In the genomic region with DNA sequence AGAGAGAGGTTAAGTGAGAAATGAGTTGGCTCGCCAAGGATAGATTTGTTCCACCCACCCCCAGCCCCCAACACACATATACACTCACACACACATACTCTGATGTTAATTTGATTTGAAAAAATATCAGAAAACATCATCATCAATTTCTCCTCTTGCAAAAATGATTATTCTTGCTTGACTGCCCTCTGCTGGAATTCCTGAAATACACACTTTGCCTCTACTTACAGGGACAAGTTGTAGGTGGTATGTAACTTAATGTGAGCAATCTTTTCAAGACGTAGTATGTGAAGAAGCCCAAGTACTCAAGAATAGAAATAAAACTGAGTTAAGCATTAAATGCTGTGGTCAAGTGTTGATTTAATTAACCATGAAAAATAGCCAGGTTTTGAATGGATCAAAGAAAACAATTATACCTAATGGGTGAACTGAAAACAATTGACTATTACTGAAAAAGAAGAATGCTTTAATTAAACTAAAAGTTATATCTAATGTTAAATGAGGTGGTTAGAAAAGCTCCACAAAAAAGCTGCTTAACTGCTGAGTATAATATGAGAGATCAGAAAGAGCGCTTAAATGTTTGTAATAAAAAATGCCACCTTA, we compare ENCODE assay signal across 8 cellular contexts. TPM values are rescaled to one million over a fixed set of nuclear protein-coding genes. Genes with fewer than 3 reads are reported as not detected.
DNase-seq lines count a peak whose midpoint lies in the region; ATAC-seq and TF ChIP-seq lines count a peak whose summit lies in the region.

No MANE protein-coding gene starts in this region.

- no peaks in the 10 kb centered on the region for H3K79me2 ChIP-seq in OCI-LY3 (ENCODE audit: low read length)

- H3K27me3 Mint-ChIP-seq in activated T-cell treated with anti-CD3 and anti-CD28 coated beads, Interleukin-2, amount 50 U/mL, for 24 hours, result no peaks in the 10 kb centered on the region

- DNase-seq in AG20443 (ENCODE audit: low spot score) (peak; percentile 14), fibroblast of gingiva (ENCODE audit: low read depth) (peak; percentile 4), retina (peak; percentile 47), NCI-H146 treated with DMSO at 0.1 percent for 48 hours (lab: John Stamatoyannopoulos, UW; ENCODE audit: unreplicated experiment) (no peak), posterior vena cava (ENCODE audit: low spot score) (no peak)
- no peak for DNase-seq in activated T-cell treated with anti-CD3 and anti-CD28 coated beads, Interleukin-2, amount 50 U/mL, for 24 hours

- intact Hi-C loops in posterior vena cava (cut with DNase I), result loop anchor here in 1 of 2 donors (10.0 kb wide), 1 partner anchor 294 kb away; no protein-coding TSS in a partner anchor

- no peak overlapping the region for H3K9ac ChIP-seq in OCI-LY3 (ENCODE audit: low read length)

- TF ChIP-seq CTCF in OCI-LY3 (IDR thresholded peaks at IDR 0.05; ENCODE audit: low read depth, low read length), result peak; percentile 91

- 0 out of 2 replicates have a peak, but pooled peaks cover 2% of the 10 kb centered on the region for H3K9me3 ChIP-seq in OCI-LY3 (ENCODE audit: insufficient read depth, low read length)

- ATAC-seq in GM21526 (IDR thresholded peaks at IDR 0.05; ENCODE audit: low FRiP score, unreplicated experiment), result peak; percentile 59

- H3K27ac ChIP-seq in OCI-LY3 (ENCODE audit: low read length), result no peak overlapping the region

- no peaks in the 10 kb centered on the region for H3K36me3 Mint-ChIP-seq in activated T-cell treated with anti-CD3 and anti-CD28 coated beads, Interleukin-2, amount 50 U/mL, for 24 hours (ENCODE audit: low read depth)

- H3K27me3 ChIP-seq in OCI-LY3 (ENCODE audit: low read depth, low read length), result peaks cover 15% of the 10 kb centered on the region; the same call in 1 of the 2 replicates

- H3K4me3 Mint-ChIP-seq in activated T-cell treated with anti-CD3 and anti-CD28 coated beads, Interleukin-2, amount 50 U/mL, for 24 hours, result no peak overlapping the region

- H3K27ac Mint-ChIP-seq in activated T-cell treated with anti-CD3 and anti-CD28 coated beads, Interleukin-2, amount 50 U/mL, for 24 hours, result no peak overlapping the region

- peaks cover 3% of the 10 kb centered on the region for H3K9me3 Mint-ChIP-seq in activated T-cell treated with anti-CD3 and anti-CD28 coated beads, Interleukin-2, amount 50 U/mL, for 24 hours

- H3K4me1 Mint-ChIP-seq in activated T-cell treated with anti-CD3 and anti-CD28 coated beads, Interleukin-2, amount 50 U/mL, for 24 hours (ENCODE audit: low read depth), result peaks cover 2% of the 10 kb centered on the region

- H3K4me3 ChIP-seq in OCI-LY3 (ENCODE audit: low read length), result no peak overlapping the region

- no peaks in the 10 kb centered on the region for H4K20me1 ChIP-seq in OCI-LY3 (ENCODE audit: insufficient read depth, low read length)

- H3K4me1 ChIP-seq in OCI-LY3 (ENCODE audit: low read length), result peaks cover 26% of the 10 kb centered on the region

- no peak overlapping the region for H2AFZ ChIP-seq in OCI-LY3 (ENCODE audit: low read depth, low read length)

- H3K36me3 ChIP-seq in OCI-LY3 (replicated peaks; ENCODE audit: low read depth, low read length), result peaks cover 1% of the 10 kb centered on the region

- no peak overlapping the region for H3K4me2 ChIP-seq in OCI-LY3 (ENCODE audit: low read length)

RNA-seq across cellular contexts. Expression of gene MDFIC2, which starts 46.6 kb away (rescaled TPM):
- not detected for total RNA-seq in posterior vena cava

Comparison
In these comparisons a context has a peak if more than half of its experiments do, and no peak if none do; other contexts are left out.
1. DNase-seq: peak in AG20443 (single experiment), fibroblast of gingiva (single experiment) and retina (single experiment); none in NCI-H146 treated with DMSO at 0.1 percent for 48 hours (single experiment), activated T-cell treated with anti-CD3 and anti-CD28 coated beads, Interleukin-2, amount 50 U/mL, for 24 hours (single experiment) and posterior vena cava (single experiment).